In the genomic region with DNA sequence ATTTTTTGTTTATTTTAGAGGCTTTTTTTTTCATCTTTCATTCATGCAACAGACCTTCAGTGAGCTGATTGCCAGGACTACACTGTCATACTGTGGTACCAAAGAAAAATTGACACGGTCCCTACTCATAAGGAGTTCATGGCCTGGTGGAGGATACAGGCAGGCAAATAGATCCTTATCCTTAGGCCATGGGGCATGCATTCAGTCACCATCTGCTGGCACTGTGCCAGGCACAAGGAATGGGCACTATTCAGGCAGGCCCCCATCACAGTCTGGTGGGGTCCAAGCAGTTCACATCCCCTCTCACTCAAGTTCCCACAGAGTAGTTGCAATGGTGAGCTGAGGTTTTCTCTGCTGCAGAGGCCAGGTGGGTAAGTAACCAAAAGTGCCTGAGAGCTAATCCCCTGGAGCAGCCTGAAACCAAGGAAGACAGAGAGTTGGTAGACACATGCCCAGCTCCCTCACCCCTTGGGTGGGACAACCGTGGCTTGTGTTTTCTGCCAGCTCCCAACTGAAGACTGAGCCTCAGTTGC, we compare ENCODE assay signal across 1 cellular context.
TF ChIP-seq lines count a peak whose summit lies in the region.

No MANE protein-coding gene starts in this region.

TF ChIP-seq in HepG2, 621 proteins besides CTCF, POLR2A, EP300 and RAD21:
- TF ChIP-seq LCORL (IDR thresholded peaks at IDR 0.05) (peak; percentile 94), LCORL (CRISPR knock-in tag; IDR thresholded peaks at IDR 0.05) (no peak), MTF1 (CRISPR knock-in tag; IDR thresholded peaks at IDR 0.05) (no peak), SRSF4 (IDR thresholded peaks at IDR 0.05; ENCODE audit: low read depth, low read length, poor library complexity, severe bottlenecking) (no peak)
TF ChIP-seq in HepG2: peak in this region for 1.
